ENCODE assay signal across 9 cellular contexts in genomic region chr1:152112101-152112884, GRCh38. TPM values are rescaled to one million over a fixed set of nuclear protein-coding genes. Genes with fewer than 3 reads are reported as not detected.
DNase-seq lines count a peak whose midpoint lies in the region; TF ChIP-seq lines count a peak whose summit lies in the region.
"Had no signal": no experiment of that assay in that cellular context is flagged by ENCODE, and none has a peak within 500 bp of the region (broad histone marks: within the 10 kb centered on the region; RNA-seq: fewer than 3 reads in every experiment).

No MANE protein-coding gene starts in this region.

- CTCF ChIA-PET in CD8-positive, alpha-beta memory T cell (lab: Charles Lee) = interaction anchor here (1.1 to 1.2 kb wide), 2 partner anchors 60 to 348 kb away, joined by 3 read pairs; no protein-coding TSS in a partner anchor

- no peak for TF ChIP-seq RAD21 in neural cell (conservative IDR thresholded peaks at IDR 0.05)

- TF ChIP-seq EP300 in neural cell (conservative IDR thresholded peaks at IDR 0.05; ENCODE audit: poor library complexity, severe bottlenecking) = no peak

- H2AFZ ChIP-seq in neural cell (ENCODE audit: low read depth, low read length) = peak overlapping the region; percentile 22

- no peaks in the 10 kb centered on the region for H3K79me2 ChIP-seq in neural cell (replicated peaks; ENCODE audit: insufficient read depth, low read length)

- POLR2A ChIA-PET in CD8-positive, alpha-beta memory T cell (lab: Charles Lee) = no interaction called here

- H4K20me1 ChIP-seq in neural cell (ENCODE audit: insufficient read depth) = no peaks in the 10 kb centered on the region

- DNase-seq in CD8-positive, alpha-beta memory T cell = no peak
- peak; percentile 9 for DNase-seq in HK-2 (ENCODE audit: unreplicated experiment)
- DNase-seq in dermis blood vessel endothelial cell = peak; percentile 27
- DNase-seq in OCI-M1 (lab: John Stamatoyannopoulos, UW) = no peak
- no peak for DNase-seq in globus pallidus (ENCODE audit: low spot score)
- DNase-seq in NCI-H1436 (lab: John Stamatoyannopoulos, UW) = no peak
- no peak for DNase-seq in medulla oblongata (ENCODE audit: extremely low spot score)
- DNase-seq: activated B cell treated with CpG ODN at 0.5 μM for 24 hours had no signal

- no peak overlapping the region for H3K27ac ChIP-seq in CD8-positive, alpha-beta memory T cell (ENCODE audit: low read depth, low read length)
- peak overlapping the region; percentile 17 for H3K27ac ChIP-seq in neural cell (ENCODE audit: low read length)

- peaks cover 0 to 6% (median 3%) of the 10 kb centered on the region in 5 donors for H3K9me3 Mint-ChIP-seq in CD8-positive, alpha-beta memory T cell
- H3K9me3 Mint-ChIP-seq: activated B cell treated with CpG ODN at 0.5 μM for 24 hours had no signal

- H3K4me1 Mint-ChIP-seq in CD8-positive, alpha-beta memory T cell = peaks cover 2 to 8% (median 4%) of the 10 kb centered on the region in 3 donors
- H3K4me1 Mint-ChIP-seq: activated B cell treated with CpG ODN at 0.5 μM for 24 hours had no signal

- H3K27ac Mint-ChIP-seq in CD8-positive, alpha-beta memory T cell = no peak overlapping the region
- H3K27ac Mint-ChIP-seq: activated B cell treated with CpG ODN at 0.5 μM for 24 hours had no signal

- peaks cover 53% of the 10 kb centered on the region for H3K27me3 ChIP-seq in CD8-positive, alpha-beta memory T cell (ENCODE audit: insufficient read depth, low read length, poor library complexity, severe bottlenecking)
- H3K27me3 ChIP-seq in neural cell (ENCODE audit: insufficient read depth, low read depth, low read length) = peaks cover 57% of the 10 kb centered on the region

- H3K4me1 ChIP-seq in CD8-positive, alpha-beta memory T cell (ENCODE audit: insufficient read depth, low read length) = peaks cover 21% of the 10 kb centered on the region

- H3K9ac ChIP-seq in neural cell (ENCODE audit: low read length) = peak overlapping the region; percentile 57

- H3K4me3 Mint-ChIP-seq in CD8-positive, alpha-beta memory T cell = no peak overlapping the region
- H3K4me3 Mint-ChIP-seq: activated B cell treated with CpG ODN at 0.5 μM for 24 hours had no signal

- H3F3A ChIP-seq in neural cell (ENCODE audit: insufficient read depth, low read length, poor library complexity, severe bottlenecking) = no peaks in the 10 kb centered on the region

- H3K9me3 ChIP-seq in CD8-positive, alpha-beta memory T cell (ENCODE audit: low read length) = no peaks in the 10 kb centered on the region
- peaks cover 30% of the 10 kb centered on the region for H3K9me3 ChIP-seq in neural cell (ENCODE audit: low read length)

- H3K36me3 ChIP-seq in CD8-positive, alpha-beta memory T cell (ENCODE audit: insufficient read depth, low read length) = no peaks in the 10 kb centered on the region
- H3K36me3 ChIP-seq in neural cell (ENCODE audit: insufficient read depth, low read length) = no peaks in the 10 kb centered on the region

- no peaks in the 10 kb centered on the region for H3K36me3 Mint-ChIP-seq in CD8-positive, alpha-beta memory T cell

- peak overlapping the region; percentile 48 for H3K4me3 ChIP-seq in CD8-positive, alpha-beta memory T cell (ENCODE audit: low read length)
- H3K4me3 ChIP-seq in neural cell (ENCODE audit: low read length) = peak overlapping the region; percentile 66

- no peak for TF ChIP-seq CTCF in neural cell (IDR thresholded peaks at IDR 0.05; ENCODE audit: poor library complexity, severe bottlenecking)

- no peaks in the 10 kb centered on the region for H3K9me2 ChIP-seq in neural cell (ENCODE audit: insufficient read depth, low read length)

- peak overlapping the region; percentile 22 for H3K4me2 ChIP-seq in neural cell (ENCODE audit: low read length)

- H3K27me3 Mint-ChIP-seq in CD8-positive, alpha-beta memory T cell = peaks cover 17 to 25% of the 10 kb centered on the region in 2 donors

TF ChIP-seq in neural cell, 6 proteins besides CTCF, POLR2A, EP300 and RAD21:
- TF ChIP-seq REST (IDR thresholded peaks at IDR 0.05; ENCODE audit: borderline replicate concordance) (peak; percentile 9), SMC3 (conservative IDR thresholded peaks at IDR 0.05; ENCODE audit: poor library complexity) (no peak)

RNA-seq across cellular contexts. Expression of gene TCHH, which starts 3.0 kb away (rescaled TPM):
- under 1 TPM; 0.09 to 0.11 TPM for total RNA-seq in CD8-positive, alpha-beta memory T cell
- polyA plus RNA-seq in CD8-positive, alpha-beta memory T cell = not detected
- 0.05 and 0.17 TPM in 2 replicates for total RNA-seq in dermis blood vessel endothelial cell
- polyA plus RNA-seq in neural cell = 0.14 and 0.26 TPM in 2 replicates
- polyA minus RNA-seq in neural cell = 0.12 TPM in 1 of 2 replicates, not detected in the other
- total RNA-seq: activated B cell treated with CpG ODN at 0.5 μM for 24 hours had no signal

RNA-seq across cellular contexts. Expression of gene TCHHL1, which starts 23.4 kb away (rescaled TPM):
- total RNA-seq in CD8-positive, alpha-beta memory T cell = not detected
- not detected for polyA plus RNA-seq in CD8-positive, alpha-beta memory T cell
- not detected in 2 replicates for total RNA-seq in dermis blood vessel endothelial cell
- not detected in 2 replicates for polyA plus RNA-seq in neural cell
- not detected in 2 replicates for polyA minus RNA-seq in neural cell
- total RNA-seq: activated B cell treated with CpG ODN at 0.5 μM for 24 hours had no signal

RNA-seq across cellular contexts. Expression of gene RPTN, which starts 46.7 kb away (rescaled TPM):
- not detected for total RNA-seq in CD8-positive, alpha-beta memory T cell
- polyA plus RNA-seq in CD8-positive, alpha-beta memory T cell = not detected
- total RNA-seq in dermis blood vessel endothelial cell = not detected in 2 replicates
- not detected in 2 replicates for polyA plus RNA-seq in neural cell
- not detected in 2 replicates for polyA minus RNA-seq in neural cell
- total RNA-seq: activated B cell treated with CpG ODN at 0.5 μM for 24 hours had no signal

Comparison
In these comparisons a context has a peak if more than half of its experiments do, and no peak if none do; other contexts are left out.
1. DNase-seq: peak in HK-2 (single experiment) and dermis blood vessel endothelial cell (single experiment); none in CD8-positive, alpha-beta memory T cell (0 of 5), OCI-M1 (single experiment), globus pallidus (single experiment), NCI-H1436 (single experiment) and medulla oblongata (single experiment).